ENCODE assay signal across 12 cellular contexts in genomic region chr16:27579086-27579980, GRCh38. TPM values are rescaled to one million over a fixed set of nuclear protein-coding genes. Genes with fewer than 3 reads are reported as not detected.
DNase-seq lines count a peak whose midpoint lies in the region; ATAC-seq and TF ChIP-seq lines count a peak whose summit lies in the region.
"Had no signal": no experiment of that assay in that cellular context is flagged by ENCODE, and none has a peak within 500 bp of the region (broad histone marks: within the 10 kb centered on the region; RNA-seq: fewer than 3 reads in every experiment).

No MANE protein-coding gene starts in this region.

- no peaks in the 10 kb centered on the region for H3K9me3 Mint-ChIP-seq in immature natural killer cell
- H3K9me3 Mint-ChIP-seq: central memory CD8-positive, alpha-beta T cell; memory B cell had no signal

- TF ChIP-seq CTCF in fibroblast of mammary gland (conservative IDR thresholded peaks at IDR 0.05; ENCODE audit: control insufficient read depth, insufficient read depth, low read depth, low read length) (no peak), sigmoid colon (IDR thresholded peaks at IDR 0.05) (no peak)

- H3K4me3 ChIP-seq in SK-N-MC (peak overlapping the region; percentile 40; the same call in 1 of the 2 replicates), fibroblast of mammary gland (ENCODE audit: control insufficient read depth, low read depth, low read length) (no peak overlapping the region), sigmoid colon (no peak overlapping the region)
- H3K4me3 ChIP-seq: heart left ventricle had no signal

- no peaks in the 10 kb centered on the region for H3K27me3 ChIP-seq in sigmoid colon
- H3K27me3 ChIP-seq: heart left ventricle had no signal

- TF ChIP-seq EP300 in sigmoid colon (IDR thresholded peaks at IDR 0.05), result no peak

- intact Hi-C loops in sigmoid colon (cut with DNase I), result no loop called here

- DNase-seq in SK-N-MC (ENCODE audit: low read depth, low spot score) (no peak), fibroblast of mammary gland (ENCODE audit: low read depth) (peak; percentile 25), sigmoid colon (peak; percentile 41), immature natural killer cell (no peak), epidermal melanocyte (ENCODE audit: insufficient read length, low spot score) (no peak)
- no peak for DNase-seq in stimulated activated CD4-positive, alpha-beta T cell treated with anti-CD3 and anti-CD28 coated beads, Interleukin-4, amount 100 ng/mL, for 1 hour

- no peak overlapping the region for H3K27ac Mint-ChIP-seq in immature natural killer cell
- H3K27ac Mint-ChIP-seq: memory B cell had no signal

- H3K36me3 ChIP-seq in SK-N-MC (ENCODE audit: insufficient read depth, low read length), result no peaks in the 10 kb centered on the region
- H3K36me3 ChIP-seq in sigmoid colon, result peaks cover 0 to 6% (median 0%) of the 10 kb centered on the region in 4 donors

- peaks cover 12 to 45% (median 40%) of the 10 kb centered on the region in 3 donors for H3K36me3 Mint-ChIP-seq in immature natural killer cell

- no peak for TF ChIP-seq POLR2A in sigmoid colon (IDR thresholded peaks at IDR 0.05)

- no peaks in the 10 kb centered on the region for H3K9me3 ChIP-seq in SK-N-MC (ENCODE audit: low read depth, low read length)
- H3K9me3 ChIP-seq in sigmoid colon, result no peaks in the 10 kb centered on the region
- H3K9me3 ChIP-seq: heart left ventricle had no signal

- H3K9ac ChIP-seq in SK-N-MC (ENCODE audit: insufficient read length), result no peak overlapping the region

- peak overlapping the region; percentile 67 for H3K27ac ChIP-seq in SK-N-MC
- peak overlapping the region in 3 of 4 donors; percentile 28 to 47 (median 41) for H3K27ac ChIP-seq in sigmoid colon
- H3K27ac ChIP-seq: heart left ventricle had no signal

- WGBS in sigmoid colon, 2 donors, result 87 to 92% methylated on average over 4 of the region's 4 CpGs

- H3K4me1 ChIP-seq in sigmoid colon, result peaks cover 0 to 13% (median 5%) of the 10 kb centered on the region in 4 donors

- peak; percentile 16 for ATAC-seq in HG02610 (IDR thresholded peaks at IDR 0.05; ENCODE audit: unreplicated experiment)
- ATAC-seq in HG03196 (IDR thresholded peaks at IDR 0.05; ENCODE audit: unreplicated experiment), result no peak
- ATAC-seq: right cardiac atrium had no signal

- no peak overlapping the region for H3K4me3 Mint-ChIP-seq in immature natural killer cell
- H3K4me3 Mint-ChIP-seq: central memory CD8-positive, alpha-beta T cell; memory B cell had no signal

- H3K4me1 Mint-ChIP-seq in immature natural killer cell, result no peaks in the 10 kb centered on the region
- H3K4me1 Mint-ChIP-seq: central memory CD8-positive, alpha-beta T cell; memory B cell had no signal

- H3K27me3 Mint-ChIP-seq in immature natural killer cell (ENCODE audit: low read depth in 3 of 3), result no peaks in the 10 kb centered on the region
- H3K27me3 Mint-ChIP-seq: central memory CD8-positive, alpha-beta T cell; memory B cell had no signal

RNA-seq across cellular contexts. Expression of gene KATNIP, which starts 29.4 kb away (rescaled TPM):
- 10 to 100 TPM; 12.8 to 31.9 (median 16.2) TPM for total RNA-seq in sigmoid colon
- 10 to 100 TPM in 1 of 3 donors, 1 to 10 TPM in 2; 6.7 to 19.7 (median 7.2) TPM for polyA plus RNA-seq in sigmoid colon
- polyA plus RNA-seq in immature natural killer cell, result 1 to 10 TPM in 2 of 3 donors, not detected in 1; 1.7 to 7.2 TPM

RNA-seq across cellular contexts. Expression of gene GTF3C1, which starts 29.6 kb away (rescaled TPM):
- 10 to 100 TPM; 35.0 to 74.2 (median 44.6) TPM for total RNA-seq in sigmoid colon
- polyA plus RNA-seq in sigmoid colon, result 10 to 100 TPM in 2 of 3 donors, 1 to 10 TPM in 1; 9.0 to 37.5 (median 15.0) TPM
- polyA plus RNA-seq in immature natural killer cell, result 100 to 1,000 TPM in 1 of 3 donors, 10 to 100 TPM in 2; 73.7 to 107 (median 97.6) TPM

Comparison
In these comparisons a context has a peak if more than half of its experiments do, and no peak if none do; other contexts are left out.
1. DNase-seq: peak in fibroblast of mammary gland (single experiment) and sigmoid colon (single experiment); none in SK-N-MC (single experiment), stimulated activated CD4-positive, alpha-beta T cell treated with anti-CD3 and anti-CD28 coated beads, Interleukin-4, amount 100 ng/mL, for 1 hour (single experiment), immature natural killer cell (0 of 3) and epidermal melanocyte (single experiment).